Comparison of ENCODE assay signal across 8 cellular contexts in the genomic region with DNA sequence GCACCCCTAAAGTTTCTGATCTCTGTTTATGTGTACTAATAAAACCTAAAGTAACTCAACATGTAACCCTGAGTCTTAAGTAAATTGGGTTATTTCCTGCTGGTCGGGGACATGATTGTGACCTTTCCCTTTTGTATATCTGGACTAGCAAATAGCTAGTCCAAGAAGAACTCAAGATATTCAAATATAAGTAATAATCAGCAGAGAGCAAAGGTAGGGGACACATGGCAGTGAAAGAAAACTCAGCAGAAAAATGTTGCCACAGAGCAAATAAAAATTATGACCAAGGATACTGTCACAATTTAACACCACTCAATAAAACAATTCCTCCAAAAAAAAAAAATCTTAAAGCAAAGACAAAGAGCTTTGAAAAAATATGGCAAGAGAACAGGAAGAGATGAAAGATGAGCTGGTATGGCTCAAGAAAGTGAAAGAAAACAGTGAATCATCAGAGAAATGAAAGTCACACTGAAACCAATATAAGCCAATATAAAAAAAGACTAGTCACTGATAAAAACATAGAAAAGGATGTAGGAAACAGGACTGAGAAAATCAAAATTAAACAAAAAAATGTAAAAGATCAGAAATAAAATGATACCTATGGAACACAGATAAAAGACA. TPM values are rescaled to one million over a fixed set of nuclear protein-coding genes. Genes with fewer than 3 reads are reported as not detected.
A peak's percentile ranks its signal among the peaks of the same experiment; 100 is the strongest.
DNase-seq lines count a peak whose midpoint lies in the region; ATAC-seq and TF ChIP-seq lines count a peak whose summit lies in the region.

No MANE protein-coding gene starts in this region.

- ATAC-seq in GM18499 (IDR thresholded peaks at IDR 0.05; ENCODE audit: insufficient read depth, unreplicated experiment), result peak; percentile 89
- peak; percentile 71 for ATAC-seq in GM21737 (IDR thresholded peaks at IDR 0.05; ENCODE audit: unreplicated experiment)
- peak; percentile 63 for ATAC-seq in foreskin keratinocyte

- no peaks in the 10 kb centered on the region for H3K36me3 ChIP-seq in effector memory CD4-positive, alpha-beta T cell (ENCODE audit: control insufficient read depth, insufficient read depth, low read length)
- H3K36me3 ChIP-seq in esophagus squamous epithelium, result peaks cover 0 to 73% (median 0%) of the 10 kb centered on the region in 3 donors

- H3K9me3 ChIP-seq in effector memory CD4-positive, alpha-beta T cell (ENCODE audit: control insufficient read depth, low read length), result no peaks in the 10 kb centered on the region
- no peaks in the 10 kb centered on the region for H3K9me3 ChIP-seq in esophagus squamous epithelium

- peak overlapping the region; percentile 53 for H3K27ac ChIP-seq in foreskin keratinocyte
- no peak overlapping the region for H3K27ac ChIP-seq in effector memory CD4-positive, alpha-beta T cell (ENCODE audit: insufficient read depth, low read length, poor library complexity, severe bottlenecking)
- no peak overlapping the region for H3K27ac ChIP-seq in esophagus squamous epithelium

- no peak for TF ChIP-seq POLR2A in esophagus squamous epithelium (IDR thresholded peaks at IDR 0.05)

- 72 to 78% methylated on average over 1 of the region's 1 CpG for WGBS in esophagus squamous epithelium, 2 donors

- H3K27me3 ChIP-seq in foreskin keratinocyte, result no peaks in the 10 kb centered on the region
- no peaks in the 10 kb centered on the region for H3K27me3 ChIP-seq in effector memory CD4-positive, alpha-beta T cell (replicated peaks; ENCODE audit: control insufficient read depth, insufficient read depth, low read length, poor library complexity, severe bottlenecking)
- H3K27me3 ChIP-seq in esophagus squamous epithelium, result no peaks in the 10 kb centered on the region

- intact Hi-C loops in esophagus squamous epithelium (cut with DNase I), result no loop called here
- intact Hi-C loops in posterior vena cava (cut with DNase I), result no loop called here

- H3K4me3 ChIP-seq in effector memory CD4-positive, alpha-beta T cell (ENCODE audit: insufficient read depth, low read depth, low read length, poor library complexity, severe bottlenecking), result no peak overlapping the region
- H3K4me3 ChIP-seq in esophagus squamous epithelium, result no peak overlapping the region

- peaks cover 3% of the 10 kb centered on the region for H3K4me1 ChIP-seq in foreskin keratinocyte
- H3K4me1 ChIP-seq in effector memory CD4-positive, alpha-beta T cell (ENCODE audit: control insufficient read depth, insufficient read depth, low read length, poor library complexity, severe bottlenecking), result no peaks in the 10 kb centered on the region
- no peaks in the 10 kb centered on the region for H3K4me1 ChIP-seq in esophagus squamous epithelium

- DNase-seq in M059J (ENCODE audit: low read depth), result peak; percentile 63
- peak; percentile 13 to 33 for DNase-seq in foreskin keratinocyte
- no peak for DNase-seq in HUDEP-2 (lab: John Stamatoyannopoulos, UW; ENCODE audit: unreplicated experiment in 76 of 76)
- no peak for DNase-seq in effector memory CD4-positive, alpha-beta T cell
- no peak for DNase-seq in esophagus squamous epithelium (lab: John Stamatoyannopoulos, UW)
- no peak for DNase-seq in posterior vena cava (ENCODE audit: low spot score)

- no peak for TF ChIP-seq CTCF in foreskin keratinocyte (conservative IDR thresholded peaks at IDR 0.05)
- TF ChIP-seq CTCF in esophagus squamous epithelium (IDR thresholded peaks at IDR 0.05), result no peak

RNA-seq across cellular contexts. Expression of a gene that starts 43.5 kb away (rescaled TPM):
- total RNA-seq in M059J (2014; rRNA removed; shearing (Covaris generic)), result 87.9 and 110 TPM in 2 replicates
- total RNA-seq in foreskin keratinocyte, result 15.4 and 21.4 TPM in 2 replicates
- polyA plus RNA-seq in foreskin keratinocyte, result 3.4 and 3.5 TPM in 2 replicates
- total RNA-seq in esophagus squamous epithelium, result 10 to 100 TPM in 2 of 4 donors, 1 to 10 TPM in 2; 5.2 to 12.4 (median 8.1) TPM
- 10 to 100 TPM; 20.8 to 25.8 TPM for total RNA-seq in posterior vena cava

RNA-seq across cellular contexts. Expression of a gene that starts 51.5 kb away (rescaled TPM):
- total RNA-seq in M059J (2014; rRNA removed; shearing (Covaris generic)), result 30.8 and 53.6 TPM in 2 replicates
- 22.2 and 25.3 TPM in 2 replicates for total RNA-seq in foreskin keratinocyte
- polyA plus RNA-seq in foreskin keratinocyte, result 22.1 and 24.9 TPM in 2 replicates
- total RNA-seq in esophagus squamous epithelium, result 10 to 100 TPM; 16.6 to 55.5 (median 35.8) TPM
- total RNA-seq in posterior vena cava, result 100 to 1,000 TPM in 1 of 2 donors, 10 to 100 TPM in 1; 70.5 to 106 TPM

Comparison
In these comparisons a context has a peak if more than half of its experiments do, and no peak if none do; other contexts are left out.
1. DNase-seq: peak in M059J (single experiment) and foreskin keratinocyte (2 of 2); none in HUDEP-2 (0 of 76), effector memory CD4-positive, alpha-beta T cell (0 of 3), esophagus squamous epithelium (single experiment) and posterior vena cava (single experiment).
2. Peak in every context shown above with its lines, with median percentiles within 50 percentile points of each other: ATAC-seq.